12 cellular contexts compared by ENCODE assay signal in genomic region chr2:127874378-127875271, GRCh38. TPM values are rescaled to one million over a fixed set of nuclear protein-coding genes. Genes with fewer than 3 reads are reported as not detected.
DNase-seq lines count a peak whose midpoint lies in the region; ATAC-seq and TF ChIP-seq lines count a peak whose summit lies in the region.
"Had no signal": no experiment of that assay in that cellular context is flagged by ENCODE, and none has a peak within 500 bp of the region (broad histone marks: within the 10 kb centered on the region; RNA-seq: fewer than 3 reads in every experiment).

No MANE protein-coding gene starts in this region.

- H2AFZ ChIP-seq in neural progenitor cell (replicated peaks): no peak overlapping the region

- TF ChIP-seq CTCF in HFFc6 (IDR thresholded peaks at IDR 0.05) (no peak), neural progenitor cell (IDR thresholded peaks at IDR 0.05) (no peak)

- peaks cover 85% of the 10 kb centered on the region for H4K20me1 ChIP-seq in neural progenitor cell (ENCODE audit: low read depth)

- no peaks in the 10 kb centered on the region; the same call in 1 of the 2 replicates for H3K27me3 Mint-ChIP-seq in HFFc6 (ENCODE audit: insufficient read depth)
- H3K27me3 Mint-ChIP-seq in activated naive CD8-positive, alpha-beta T cell treated with anti-CD3 and anti-CD28 coated beads, Interleukin-2, amount 50 U/mL, for 24 hours: no peaks in the 10 kb centered on the region
- H3K27me3 Mint-ChIP-seq in neural progenitor cell (ENCODE audit: insufficient read depth, low read depth): peaks cover 5% of the 10 kb centered on the region
- H3K27me3 Mint-ChIP-seq: progenitor cell of endocrine pancreas had no signal

- H3K4me3 Mint-ChIP-seq in HFFc6: no peak overlapping the region
- no peak overlapping the region for H3K4me3 Mint-ChIP-seq in activated naive CD8-positive, alpha-beta T cell treated with anti-CD3 and anti-CD28 coated beads, Interleukin-2, amount 50 U/mL, for 24 hours
- peak overlapping the region; percentile 46 for H3K4me3 Mint-ChIP-seq in neural progenitor cell

- peak overlapping the region; percentile 37 for H3K27ac Mint-ChIP-seq in HFFc6
- peak overlapping the region; percentile 59 for H3K27ac Mint-ChIP-seq in activated naive CD8-positive, alpha-beta T cell treated with anti-CD3 and anti-CD28 coated beads, Interleukin-2, amount 50 U/mL, for 24 hours
- H3K27ac Mint-ChIP-seq in neural progenitor cell: no peak overlapping the region
- H3K27ac Mint-ChIP-seq: progenitor cell of endocrine pancreas had no signal

- no peaks in the 10 kb centered on the region for H3K9me3 ChIP-seq in neural progenitor cell (ENCODE audit: low read depth)
- H3K9me3 ChIP-seq: tibial artery had no signal

- DNase-seq in HFFc6 (no peak), neural progenitor cell (ENCODE audit: low spot score) (peak; percentile 68), A172 (ENCODE audit: low spot score) (no peak), iPS-NIHi7 (ENCODE audit: extremely low spot score) (no peak)
- DNase-seq in activated naive CD8-positive, alpha-beta T cell treated with anti-CD3 and anti-CD28 coated beads, Interleukin-2, amount 50 U/mL, for 24 hours: no peak
- DNase-seq: activated CD8-positive, alpha-beta memory T cell treated with anti-CD3 and anti-CD28 coated beads, Interleukin-2, amount 50 U/mL, for 48 hours; left cardiac atrium; NCI-H1048; tibial artery had no signal

- H3K27me3 ChIP-seq in neural progenitor cell: no peaks in the 10 kb centered on the region
- H3K27me3 ChIP-seq: tibial artery had no signal

- H3K36me3 Mint-ChIP-seq in HFFc6 (ENCODE audit: low read depth): peaks cover 32% of the 10 kb centered on the region
- H3K36me3 Mint-ChIP-seq in activated naive CD8-positive, alpha-beta T cell treated with anti-CD3 and anti-CD28 coated beads, Interleukin-2, amount 50 U/mL, for 24 hours (ENCODE audit: low read depth): peaks cover 31% of the 10 kb centered on the region
- H3K36me3 Mint-ChIP-seq in neural progenitor cell: peaks cover 24% of the 10 kb centered on the region

- no peaks in the 10 kb centered on the region for H3F3A ChIP-seq in neural progenitor cell (ENCODE audit: low read depth)

- H3K9ac ChIP-seq in neural progenitor cell: no peak overlapping the region

- H3K79me2 ChIP-seq in neural progenitor cell (ENCODE audit: low read depth): peaks cover 90% of the 10 kb centered on the region

- H3K36me3 ChIP-seq in neural progenitor cell: no peaks in the 10 kb centered on the region

- peak overlapping the region; percentile 24 for H3K27ac ChIP-seq in neural progenitor cell

- peak overlapping the region; percentile 2 for H3K4me3 ChIP-seq in neural progenitor cell
- H3K4me3 ChIP-seq: tibial artery had no signal

- H3K4me1 Mint-ChIP-seq in HFFc6 (ENCODE audit: low read depth): peaks cover 24% of the 10 kb centered on the region
- H3K4me1 Mint-ChIP-seq in activated naive CD8-positive, alpha-beta T cell treated with anti-CD3 and anti-CD28 coated beads, Interleukin-2, amount 50 U/mL, for 24 hours: peaks cover 27% of the 10 kb centered on the region
- H3K4me1 Mint-ChIP-seq in neural progenitor cell: peaks cover 13% of the 10 kb centered on the region

- H3K9me3 Mint-ChIP-seq in HFFc6 (no peaks in the 10 kb centered on the region), neural progenitor cell (no peaks in the 10 kb centered on the region)
- H3K9me3 Mint-ChIP-seq in activated naive CD8-positive, alpha-beta T cell treated with anti-CD3 and anti-CD28 coated beads, Interleukin-2, amount 50 U/mL, for 24 hours: no peaks in the 10 kb centered on the region

- H3K4me1 ChIP-seq in neural progenitor cell: peaks cover 12% of the 10 kb centered on the region

- peak; percentile 72 for ATAC-seq in GM18868 (IDR thresholded peaks at IDR 0.05; ENCODE audit: unreplicated experiment)
- ATAC-seq in activated naive CD8-positive, alpha-beta T cell treated with anti-CD3 and anti-CD28 coated beads, Interleukin-2, amount 50 U/mL, for 24 hours: peak; percentile 79
- ATAC-seq in GM18519 (IDR thresholded peaks at IDR 0.05; ENCODE audit: low FRiP score, unreplicated experiment): no peak

- peak overlapping the region; percentile 40 for H3K4me2 ChIP-seq in neural progenitor cell

RNA-seq across cellular contexts. Expression of gene AMMECR1L, which starts 11.1 kb away (rescaled TPM):
- total RNA-seq in HFFc6 (2021; fragmentation: NEBNext Ultra II Directional; extraction: Animal tissue kit (Norgen Biotek cat#: 25700)): 10 to 100 TPM; 13.9 to 18.2 (median 14.8) TPM
- total RNA-seq in neural progenitor cell (ENCODE audit: low replicate concordance): 19.0 and 21.0 TPM in 2 replicates
- total RNA-seq in A172 (2014; rRNA removed; shearing (Covaris generic)): 12.3 and 15.8 TPM in 2 replicates

RNA-seq across cellular contexts. Expression of gene POLR2D, which starts 16.7 kb away (rescaled TPM):
- total RNA-seq in HFFc6 (2021; fragmentation: NEBNext Ultra II Directional; extraction: Animal tissue kit (Norgen Biotek cat#: 25700)): 10 to 100 TPM; 36.4 to 46.8 (median 41.5) TPM
- total RNA-seq in neural progenitor cell (ENCODE audit: low replicate concordance): 32.2 and 33.7 TPM in 2 replicates
- total RNA-seq in A172 (2014; rRNA removed; shearing (Covaris generic)): 30.4 and 42.4 TPM in 2 replicates
